10 cellular contexts compared by ENCODE assay signal in genomic region chr4:168634276-168634802, GRCh38.
A peak's percentile ranks its signal among the peaks of the same experiment; 100 is the strongest.
DNase-seq lines count a peak whose midpoint lies in the region; ATAC-seq, FAIRE-seq and TF ChIP-seq lines count a peak whose summit lies in the region.
"Had no signal": no experiment of that assay in that cellular context is flagged by ENCODE, and none has a peak within 500 bp of the region (broad histone marks: within the 10 kb centered on the region; RNA-seq: fewer than 3 reads in every experiment).

No MANE protein-coding gene starts in this region.

- H3K36me3 Mint-ChIP-seq in MCF 10A (ENCODE audit: insufficient read depth, unreplicated experiment), result no peaks in the 10 kb centered on the region
- H3K36me3 Mint-ChIP-seq in natural killer cell, result no peaks in the 10 kb centered on the region
- no peaks in the 10 kb centered on the region for H3K36me3 Mint-ChIP-seq in GM23338 (ENCODE audit: low read depth)

- intact Hi-C loops in MCF 10A (cut with micrococcal nuclease), result loop anchor here (1.0 kb wide), 1 partner anchor 49 kb away; no protein-coding TSS in a partner anchor
- intact Hi-C loops in natural killer cell (cut with micrococcal nuclease), result no loop called here

- POLR2A ChIA-PET in AG04450 (lab: Yijun Ruan, JAX), result interaction anchor here (0.6 to 3.0 kb wide), 7 partner anchors 10 to 202 kb away, joined by 3 to 15 read pairs (median 9); partner anchors contain the start of gene DDX60L
- POLR2A ChIA-PET in MCF 10A (lab: Yijun Ruan, JAX), result interaction anchor here (0.7 to 4.7 kb wide), 9 partner anchors 9 to 182 kb away, joined by 3 to 44 read pairs (median 5); no protein-coding TSS in a partner anchor

- H4K20me1 ChIP-seq in GM23338 (replicated peaks; ENCODE audit: insufficient read depth), result no peaks in the 10 kb centered on the region

- H3K4me1 Mint-ChIP-seq in MCF 10A (ENCODE audit: insufficient read depth, unreplicated experiment) (peaks cover 49% of the 10 kb centered on the region), natural killer cell (peaks cover 27 to 32% of the 10 kb centered on the region in 2 donors), GM23338 (peaks cover 40% of the 10 kb centered on the region)

- H3K27me3 Mint-ChIP-seq in MCF 10A (ENCODE audit: insufficient read depth, unreplicated experiment) (no peaks in the 10 kb centered on the region), natural killer cell (ENCODE audit: low read depth in 2 of 2) (peaks cover 60 to 68% of the 10 kb centered on the region in 2 donors), GM23338 (ENCODE audit: insufficient read depth, low read depth, poor library complexity) (peaks cover 8% of the 10 kb centered on the region)

- ATAC-seq in natural killer cell (peak; percentile 65 to 82 (median 77)), GM23338 (no peak)

- no peak overlapping the region for H3K4me2 ChIP-seq in GM23338

- H3K27ac Mint-ChIP-seq in MCF 10A (ENCODE audit: low read depth, unreplicated experiment) (peak overlapping the region; percentile 61), natural killer cell (peak overlapping the region in 1 of 2 donors; percentile 69), GM23338 (no peak overlapping the region)
- H3K27ac Mint-ChIP-seq: T-helper 1 cell treated with Interleukin-12 subunit alpha and Interleukin-12 subunit beta and Interleukin-4 antibody, amounts not matched to agents 30 μg/mL and 1 μg/mL, for 36 hours had no signal

- H3K9me3 Mint-ChIP-seq in MCF 10A (ENCODE audit: unreplicated experiment), result no peaks in the 10 kb centered on the region
- H3K9me3 Mint-ChIP-seq in natural killer cell, result no peaks in the 10 kb centered on the region
- no peaks in the 10 kb centered on the region for H3K9me3 Mint-ChIP-seq in GM23338
- H3K9me3 Mint-ChIP-seq: T-helper 1 cell treated with Interleukin-12 subunit alpha and Interleukin-12 subunit beta and Interleukin-4 antibody, amounts not matched to agents 30 μg/mL and 1 μg/mL, for 36 hours had no signal

- no peak overlapping the region for H2AFZ ChIP-seq in GM23338

- H3K79me2 ChIP-seq in GM23338 (replicated peaks; ENCODE audit: insufficient read depth), result no peaks in the 10 kb centered on the region

- DNase-seq in AG04450 (ENCODE audit: low read depth, low spot score) (peak; percentile 84), MCF 10A (ENCODE audit: unreplicated experiment) (peak; percentile 59), natural killer cell (no peak), caudate nucleus (lab: John Stamatoyannopoulos, UW) (no peak), frontal cortex (ENCODE audit: low spot score in 2 of 2) (no peak), GM23338 (ENCODE audit: low spot score) (no peak), NCI-H748 treated with DMSO at 0.1 percent for 48 hours (lab: John Stamatoyannopoulos, UW) (no peak)
- DNase-seq in Jurkat, Clone E6-1 (ENCODE audit: low read depth, low spot score), result peak; percentile 74
- DNase-seq: stimulated activated CD4-positive, alpha-beta T cell treated with anti-CD3 and anti-CD28 coated beads, Interleukin-4, amount 100 ng/mL, for 24 hours had no signal

- peak overlapping the region; percentile 54 for H3K4me3 Mint-ChIP-seq in MCF 10A (ENCODE audit: unreplicated experiment)
- peak overlapping the region; percentile 17 for H3K4me3 Mint-ChIP-seq in natural killer cell
- no peak overlapping the region for H3K4me3 Mint-ChIP-seq in GM23338
- H3K4me3 Mint-ChIP-seq: T-helper 1 cell treated with Interleukin-12 subunit alpha and Interleukin-12 subunit beta and Interleukin-4 antibody, amounts not matched to agents 30 μg/mL and 1 μg/mL, for 36 hours had no signal

- H3K4me3 ChIP-seq in AG04450 (ENCODE audit: low read depth, low read length) (peak overlapping the region; percentile 43), GM23338 (no peak overlapping the region)
- no peak overlapping the region for H3K4me3 ChIP-seq in Jurkat, Clone E6-1 (ENCODE audit: low read length)

- no peaks in the 10 kb centered on the region for H3K36me3 ChIP-seq in GM23338 (ENCODE audit: insufficient read depth)

- no peaks in the 10 kb centered on the region for H3K9me2 ChIP-seq in GM23338 (ENCODE audit: insufficient read depth)

- TF ChIP-seq CTCF in AG04450 (IDR thresholded peaks at IDR 0.05; ENCODE audit: low read depth, low read length) (no peak), MCF 10A (IDR thresholded peaks at IDR 0.05; ENCODE audit: unreplicated experiment) (no peak), natural killer cell (IDR thresholded peaks at IDR 0.05) (no peak), GM23338 (conservative IDR thresholded peaks at IDR 0.05; ENCODE audit: low read depth in 2 of 2) (no peak)

- no peak for FAIRE-seq in frontal cortex (lab: Jason Lieb, UNC)

- H3K9me3 ChIP-seq in AG04450 (ENCODE audit: control insufficient read depth, insufficient read depth, low read length), result no peaks in the 10 kb centered on the region

- CTCF ChIA-PET in AG04450 (lab: Charles Lee), result interaction anchor here (0.5 to 4.8 kb wide), 3 partner anchors 13 to 413 kb away, joined by 3 to 24 read pairs (median 4); no protein-coding TSS in a partner anchor
- CTCF ChIA-PET in MCF 10A (lab: Yijun Ruan, JAX), result interaction anchor here (0.6 to 2.7 kb wide), 10 partner anchors 8 to 449 kb away, joined by 3 to 12 read pairs (median 4); no protein-coding TSS in a partner anchor

- peaks cover 32% of the 10 kb centered on the region for H3K4me1 ChIP-seq in GM23338 (ENCODE audit: insufficient read depth)

- BruUV-seq in MCF 10A (replicated peaks; lab: Mats Ljungman, UMichigan), result no TSS peak

- H3K27me3 ChIP-seq in AG04450 (ENCODE audit: control insufficient read depth, insufficient read depth, low read length) (no peaks in the 10 kb centered on the region), GM23338 (ENCODE audit: insufficient read depth) (peaks cover 29% of the 10 kb centered on the region)

- H3K27ac ChIP-seq in AG04450 (ENCODE audit: low read depth, low read length) (peak overlapping the region; percentile 91), caudate nucleus (ENCODE audit: low read depth, low read length) (no peak overlapping the region), GM23338 (ENCODE audit: low read depth) (no peak overlapping the region)

- H3F3A ChIP-seq in GM23338 (replicated peaks; ENCODE audit: low read depth), result peaks cover 3% of the 10 kb centered on the region; the same call in 1 of the 2 replicates

TF ChIP-seq in GM23338, 12 proteins besides CTCF, POLR2A, EP300 and RAD21 (continues in another document):
- TF ChIP-seq NANOG (IDR thresholded peaks at IDR 0.05; ENCODE audit: borderline replicate concordance) (no peak), ZNF114 (CRISPR knock-in tag; IDR thresholded peaks at IDR 0.05) (no peak), JUNB (IDR thresholded peaks at IDR 0.05; ENCODE audit: unreplicated experiment) (no peak), EZH2 (IDR thresholded peaks at IDR 0.05; ENCODE audit: low read depth, unreplicated experiment) (no peak), POLR2AphosphoS5 (IDR thresholded peaks at IDR 0.05; ENCODE audit: low read depth) (no peak), ZNF331 (CRISPR knock-in tag; IDR thresholded peaks at IDR 0.05; ENCODE audit: low read depth) (no peak), CREB1 (CRISPR knock-in tag; IDR thresholded peaks at IDR 0.05; ENCODE audit: low read depth) (no peak)

Comparison
In these comparisons a context has a peak if more than half of its experiments do, and no peak if none do; other contexts are left out.
1. DNase-seq: peak in AG04450 (single experiment), Jurkat, Clone E6-1 (single experiment) and MCF 10A (single experiment); none in natural killer cell (single experiment), caudate nucleus (0 of 61), frontal cortex (0 of 2), GM23338 (single experiment) and NCI-H748 treated with DMSO at 0.1 percent for 48 hours (single experiment).